8 cellular contexts compared by ENCODE assay signal in genomic region chr7:55570939-55571338, GRCh38. TPM values are rescaled to one million over a fixed set of nuclear protein-coding genes. Genes with fewer than 3 reads are reported as not detected.
A peak's percentile ranks its signal among the peaks of the same experiment; 100 is the strongest.
DNase-seq lines count a peak whose midpoint lies in the region; ATAC-seq, FAIRE-seq and TF ChIP-seq lines count a peak whose summit lies in the region.

No MANE protein-coding gene starts in this region.

- H3K4ac ChIP-seq in H1 (replicated peaks; ENCODE audit: insufficient read length, low read depth, low read length) = no peak overlapping the region

- TF ChIP-seq POLR2A in H1 (IDR thresholded peaks at IDR 0.05; ENCODE audit: control extremely low read depth in 1 of 2, low read depth in 2 of 2, low read length in 2 of 2) = no peak

- TF ChIP-seq EP300 in H1 (IDR thresholded peaks at IDR 0.05; ENCODE audit: borderline replicate concordance in 1 of 2, low read depth in 2 of 2, low read length in 2 of 2) = no peak

- no peak overlapping the region for H4K91ac ChIP-seq in H1 (replicated peaks; ENCODE audit: insufficient read length, low read length)

- H3K9me3 ChIP-seq in PC-3 (ENCODE audit: low read length) (no peaks in the 10 kb centered on the region), H1 (ENCODE audit: insufficient read depth in 2 of 2, low read depth in 1 of 2, low read length in 1 of 2) (no peaks in the 10 kb centered on the region), neural progenitor cell (ENCODE audit: low read depth) (no peaks in the 10 kb centered on the region)

- peak overlapping the region; percentile 88 for H2AFZ ChIP-seq in PC-3 (ENCODE audit: low read length)
- no peak overlapping the region for H2AFZ ChIP-seq in H1 (ENCODE audit: low read length)
- H2AFZ ChIP-seq in neural progenitor cell (replicated peaks) = no peak overlapping the region

- no peaks in the 10 kb centered on the region for H3K36me3 ChIP-seq in PC-3 (ENCODE audit: low read depth, low read length)
- no peaks in the 10 kb centered on the region for H3K36me3 ChIP-seq in H1 (ENCODE audit: control insufficient read depth in 2 of 4, insufficient read depth in 4 of 4, low read length in 3 of 4)
- no peaks in the 10 kb centered on the region for H3K36me3 ChIP-seq in neural progenitor cell

- no peak overlapping the region for H4K8ac ChIP-seq in H1 (ENCODE audit: extremely low read depth, insufficient read depth, low read length)

- intact Hi-C loops in PC-3 (cut with micrococcal nuclease) = loop anchor here (1.0 kb wide), 1 partner anchor 21 kb away; no protein-coding TSS in a partner anchor

- TSS peak; percentile 49 for BruUV-seq in PC-3 (replicated peaks; lab: Mats Ljungman, UMichigan)

- peak overlapping the region; percentile 92 for H3K4me3 Mint-ChIP-seq in neural progenitor cell

- H3K23me2 ChIP-seq in H1 (ENCODE audit: low read depth, low read length) = peaks cover 12% of the 10 kb centered on the region

- no peak overlapping the region for H2BK20ac ChIP-seq in H1 (ENCODE audit: low read length)

- no peak overlapping the region for H2BK12ac ChIP-seq in H1 (ENCODE audit: low read depth, low read length)

- no peak for TF ChIP-seq CTCF in PC-3 (conservative IDR thresholded peaks at IDR 0.05; ENCODE audit: low read depth, low read length)
- TF ChIP-seq CTCF in H1 (IDR thresholded peaks at IDR 0.05; ENCODE audit: control extremely low read depth in 1 of 3, insufficient read depth in 1 of 3, low read depth in 1 of 3, low read length in 3 of 3) = no peak
- no peak for TF ChIP-seq CTCF in neural progenitor cell (IDR thresholded peaks at IDR 0.05)

- H3K79me2 ChIP-seq in PC-3 (ENCODE audit: low read length) (peaks cover 55% of the 10 kb centered on the region), H1 (ENCODE audit: control insufficient read depth in 1 of 2, insufficient read depth in 2 of 2, low read length in 2 of 2) (peaks cover 5 to 54% of the 10 kb centered on the region in 2 experiments), neural progenitor cell (ENCODE audit: low read depth) (peaks cover 60% of the 10 kb centered on the region)

- CTCF ChIA-PET in PC-3 (lab: Charles Lee) = interaction anchor here (0.7 kb wide), 1 partner anchor 403 kb away, joined by 3 read pairs; no protein-coding TSS in a partner anchor
- CTCF ChIA-PET in H1 (lab: Charles Lee; ENCODE audit: partially characterized antibody) = no interaction called here

- no peak overlapping the region for H3K14ac ChIP-seq in H1 (ENCODE audit: insufficient read length)

- H3K4me3 ChIP-seq in GM08714 (ENCODE audit: low read length) (peak overlapping the region; percentile 90), PC-3 (ENCODE audit: low read length) (peak overlapping the region; percentile 81), H1 (ENCODE audit: extremely low read depth in 1 of 4, insufficient read depth in 2 of 4, low read depth in 3 of 4, low read length in 4 of 4) (peak overlapping the region; percentile 62 to 85 (median 75)), neural progenitor cell (peak overlapping the region; percentile 70)

- no peak overlapping the region for H3K23ac ChIP-seq in H1 (ENCODE audit: insufficient read length)

- WGBS in H1 (ENCODE audit: extremely low coverage in 1 of 2, insufficient coverage in 1 of 2, insufficient read length in 1 of 2, insufficient replicate concordance in 2 of 2, low coverage in 1 of 2, low lambda C conversion rate in 2 of 2, missing lambda C conversion rate in 1 of 2), 2 experiments = 19% methylated on average over 5 of the region's 5 CpGs; no CpG with 5 or more reads in 1 of the 2 experiments

- H3K18ac ChIP-seq in H1 (ENCODE audit: extremely low read depth, low read length) = no peak overlapping the region

- in situ Hi-C loops in G401 (cut with HindIII; ENCODE audit: low sequenced_read_pairs) = no loop called here

- H4K20me1 ChIP-seq in PC-3 (ENCODE audit: low read length) = no peaks in the 10 kb centered on the region; the same call in 1 of the 2 replicates
- H4K20me1 ChIP-seq in H1 (replicated peaks in 1 of 2; ENCODE audit: control insufficient read depth in 1 of 2, insufficient read depth in 2 of 2, low read length in 2 of 2) = peaks cover 0 to 3% of the 10 kb centered on the region in 2 experiments
- H4K20me1 ChIP-seq in neural progenitor cell (ENCODE audit: low read depth) = peaks cover 34% of the 10 kb centered on the region

- H3K4me2 ChIP-seq in PC-3 (ENCODE audit: low read length) (peak overlapping the region; percentile 92), H1 (ENCODE audit: insufficient read depth in 1 of 2, low read depth in 2 of 2, low read length in 2 of 2) (peak overlapping the region; percentile 64 to 75), neural progenitor cell (peak overlapping the region; percentile 87)

- no peak overlapping the region for H2BK120ac ChIP-seq in H1 (replicated peaks; ENCODE audit: low read depth, low read length)

- H3K27me3 Mint-ChIP-seq in neural progenitor cell (ENCODE audit: insufficient read depth, low read depth) = peaks cover 11% of the 10 kb centered on the region

- H3K9ac ChIP-seq in PC-3 (ENCODE audit: low read length) (peak overlapping the region; percentile 69), H1 (replicated peaks in 1 of 4; ENCODE audit: extremely low read depth in 1 of 4, low read depth in 3 of 4, low read length in 3 of 4) (peak overlapping the region in 1 of 4 experiments; percentile 7; a peak in 1 of 7 replicates), neural progenitor cell (no peak overlapping the region)

- no peaks in the 10 kb centered on the region for H3F3A ChIP-seq in PC-3 (ENCODE audit: low read length, unreplicated experiment)
- peaks cover 21% of the 10 kb centered on the region for H3F3A ChIP-seq in neural progenitor cell (ENCODE audit: low read depth)

- H3K4me1 ChIP-seq in PC-3 (ENCODE audit: insufficient read depth, low read length) (peaks cover 27% of the 10 kb centered on the region), H1 (replicated peaks in 1 of 4; ENCODE audit: control insufficient read depth in 3 of 4, insufficient read depth in 4 of 4, low read length in 3 of 4) (peaks cover 2 to 32% (median 24%) of the 10 kb centered on the region in 4 experiments; a peak in 5 of 7 replicates), neural progenitor cell (peaks cover 36% of the 10 kb centered on the region)

- H3K36me3 Mint-ChIP-seq in neural progenitor cell = peaks cover 17% of the 10 kb centered on the region

- peaks cover 33% of the 10 kb centered on the region for H3K4me1 Mint-ChIP-seq in neural progenitor cell

- H2BK5ac ChIP-seq in H1 (ENCODE audit: low read depth, low read length) = no peak overlapping the region

- H3K27me3 ChIP-seq in PC-3 (ENCODE audit: low read length) = no peaks in the 10 kb centered on the region
- H3K27me3 ChIP-seq in H1 (replicated peaks in 1 of 4; ENCODE audit: control insufficient read depth in 3 of 4, extremely low read depth in 1 of 4, insufficient read depth in 3 of 4, low read length in 3 of 4) = peaks cover 0 to 5% (median 0%) of the 10 kb centered on the region in 4 experiments; a peak in 2 of 7 replicates
- peaks cover 24% of the 10 kb centered on the region for H3K27me3 ChIP-seq in neural progenitor cell

- H3K27ac ChIP-seq in PC-3 (ENCODE audit: low read length) (peak overlapping the region; percentile 71), H1 (ENCODE audit: low read depth, low read length) (no peak overlapping the region), neural progenitor cell (no peak overlapping the region)

- H2AK5ac ChIP-seq in H1 (ENCODE audit: low read depth, low read length) = no peak overlapping the region

- no peak for TF ChIP-seq RAD21 in H1 (IDR thresholded peaks at IDR 0.05 in 1 of 2, conservative IDR thresholded peaks at IDR 0.05 in 1 of 2; ENCODE audit: low read depth in 2 of 2, low read length in 2 of 2)

- peaks cover under 1% of the 10 kb centered on the region for H3K9me3 Mint-ChIP-seq in neural progenitor cell

- H2BK15ac ChIP-seq in H1 (ENCODE audit: low read length) = no peak overlapping the region

- H3K56ac ChIP-seq in H1 (replicated peaks; ENCODE audit: insufficient read length, low read depth, low read length) = no peak overlapping the region

- peak; percentile 85 for DNase-seq in PC-3
- no peak for DNase-seq in H1 (ENCODE audit: low read depth in 1 of 2, low spot score in 2 of 2)
- no peak for DNase-seq in neural progenitor cell (ENCODE audit: low spot score)
- no peak for DNase-seq in G401 (ENCODE audit: low spot score)
- no peak for DNase-seq in Kasumi-1 (lab: John Stamatoyannopoulos, UW)
- no peak for DNase-seq in DMS 273 (lab: John Stamatoyannopoulos, UW; ENCODE audit: unreplicated experiment)

- H3K9me2 ChIP-seq in PC-3 (replicated peaks; ENCODE audit: low read length) = no peaks in the 10 kb centered on the region

- H3K27ac Mint-ChIP-seq in neural progenitor cell = no peak overlapping the region

- ATAC-seq in PC-3 (peak; percentile 43), HG03342 (IDR thresholded peaks at IDR 0.05; ENCODE audit: unreplicated experiment) (no peak)

- POLR2A ChIA-PET in PC-3 (lab: Charles Lee; ENCODE audit: unreplicated experiment) (interaction anchor here (0.6 kb wide), 2 partner anchors 39 to 733 kb away, joined by 3 to 4 read pairs; no protein-coding TSS in a partner anchor), H1 (lab: Charles Lee; ENCODE audit: partially characterized antibody) (interaction anchor here (0.6 to 1.3 kb wide), 4 partner anchors 9 to 81 kb away, joined by 3 to 4 read pairs (median 3); no protein-coding TSS in a partner anchor)

- no peak for FAIRE-seq in H1 (lab: Jason Lieb, UNC)

- H3K79me1 ChIP-seq in H1 (ENCODE audit: low read depth, low read length) = 0 out of 2 replicates have a peak, but pooled peaks cover 1% of the 10 kb centered on the region

- H4K5ac ChIP-seq in H1 (ENCODE audit: insufficient read length, low read depth, low read length) = no peak overlapping the region

TF ChIP-seq in H1, 55 proteins besides CTCF, POLR2A, EP300 and RAD21 (continues in another document):
- TF ChIP-seq HDAC2 (IDR thresholded peaks at IDR 0.05; ENCODE audit: borderline replicate concordance in 1 of 2, low read depth in 2 of 2, low read length in 2 of 2) (no peak), SP4 (IDR thresholded peaks at IDR 0.05; ENCODE audit: low read length) (no peak), ASH2L (IDR thresholded peaks at IDR 0.05; ENCODE audit: low read length) (no peak), SUZ12 (IDR thresholded peaks at IDR 0.05; ENCODE audit: low read length) (no peak), ZNF274 (IDR thresholded peaks at IDR 0.05; ENCODE audit: borderline replicate concordance, extremely low read depth, low read length) (no peak)

RNA-seq across cellular contexts. Expression of gene VOPP1, which starts 1.4 kb away (rescaled TPM):
- 60.2 and 64.8 TPM in 2 replicates for total RNA-seq in PC-3 (2014; rRNA removed)
- total RNA-seq in H1 (2021; fragmentation: NEBNext Ultra II Directional; extraction: Animal tissue kit (Norgen Biotek cat#: 25700)) = 82.7 and 83.0 TPM in 2 replicates
- polyA plus RNA-seq in H1 (2011; rRNA removed) = 44.7 and 58.8 TPM in 2 replicates
- polyA plus RNA-seq in H1 (2011; cell fraction: cytosol; rRNA removed) = 44.9 TPM
- 53.3 TPM for polyA plus RNA-seq in H1 (2011; cell fraction: nucleus; rRNA removed)
- polyA plus RNA-seq in H1 (2012, experiment 1 of 2) = 59.8 to 62.7 TPM (median 62.1 TPM) in 4 replicates
- polyA plus RNA-seq in H1 (2012, experiment 2 of 2) = 74.8 TPM
- 47.6 TPM for polyA plus RNA-seq in H1 (2013, experiment 1 of 2)
- 51.6 TPM for polyA plus RNA-seq in H1 (2013, experiment 2 of 2)
- 76.2 and 81.0 TPM in 2 replicates for polyA minus RNA-seq in H1 (2011; rRNA and poly(A)+ RNA removed)
- 51.9 TPM for polyA minus RNA-seq in H1 (2011; cell fraction: cytosol; rRNA and poly(A)+ RNA removed)
- polyA minus RNA-seq in H1 (2011; cell fraction: nucleus; rRNA and poly(A)+ RNA removed) = 53.8 TPM
- total RNA-seq in neural progenitor cell (ENCODE audit: low replicate concordance) = 46.6 and 55.9 TPM in 2 replicates
- total RNA-seq in G401 (2014; rRNA removed; shearing (Covaris generic)) = 27.7 and 38.2 TPM in 2 replicates
